8 cellular contexts compared by ENCODE assay signal in genomic region chr10:14653271-14654161, GRCh38.
DNase-seq lines count a peak whose midpoint lies in the region; ATAC-seq and TF ChIP-seq lines count a peak whose summit lies in the region.

No MANE protein-coding gene starts in this region.

- H3K4me3 ChIP-seq in MG63, result no peak overlapping the region
- H3K4me3 ChIP-seq in body of pancreas, result no peak overlapping the region
- H3K4me3 ChIP-seq in tibial artery, result no peak overlapping the region
- H3K4me3 ChIP-seq in dorsolateral prefrontal cortex, result no peak overlapping the region

- H3K4me1 ChIP-seq in body of pancreas, result peaks cover 32% of the 10 kb centered on the region
- H3K4me1 ChIP-seq in tibial artery, result peaks cover 6 to 52% (median 19%) of the 10 kb centered on the region in 4 donors

- no peak for TF ChIP-seq POLR2A in body of pancreas (IDR thresholded peaks at IDR 0.05)

- 8 to 13% methylated on average over 8 of the region's 8 CpGs for WGBS in body of pancreas, 2 donors

- H3K9me3 ChIP-seq in MG63 (no peaks in the 10 kb centered on the region), body of pancreas (no peaks in the 10 kb centered on the region), tibial artery (no peaks in the 10 kb centered on the region)

- ATAC-seq in body of pancreas (peak; percentile 92), left colon (peak; percentile 66), esophagus mucosa (no peak)

- H3K27me3 ChIP-seq in MG63, result no peaks in the 10 kb centered on the region
- H3K27me3 ChIP-seq in body of pancreas, result no peaks in the 10 kb centered on the region
- no peaks in the 10 kb centered on the region for H3K27me3 ChIP-seq in tibial artery
- no peaks in the 10 kb centered on the region for H3K27me3 ChIP-seq in dorsolateral prefrontal cortex

- intact Hi-C loops in body of pancreas (cut with DNase I) (no loop called here), left colon (cut with DNase I, micrococcal nuclease) (no loop called here), tibial artery (cut with DNase I; ENCODE audit: low total_unique reads) (loop anchor here (5.0 kb wide), 1 partner anchor 84 kb away; no protein-coding TSS in a partner anchor), dorsolateral prefrontal cortex (cut with DNase I) (no loop called here)

- peak overlapping the region; percentile 53 to 90 (median 84) for H3K27ac ChIP-seq in body of pancreas
- H3K27ac ChIP-seq in tibial artery, result peak overlapping the region; percentile 51 to 74
- peak overlapping the region in 12 of 59 donors; percentile 1 to 46 (median 19) for H3K27ac ChIP-seq in dorsolateral prefrontal cortex

- DNase-seq in ELR (ENCODE audit: low read depth) (peak; percentile 82), MG63 (peak; percentile 75), body of pancreas (peak; percentile 46 to 76 (median 68)), left colon (no peak), tibial artery (no peak), T-helper 9 cell (no peak), dorsolateral prefrontal cortex (no peak)

- H3K36me3 ChIP-seq in MG63 (no peaks in the 10 kb centered on the region), body of pancreas (replicated peaks in 1 of 2; ENCODE audit: insufficient read depth in 1 of 2, low read depth in 2 of 2) (no peaks in the 10 kb centered on the region), tibial artery (no peaks in the 10 kb centered on the region)

- TF ChIP-seq CTCF in body of pancreas (IDR thresholded peaks at IDR 0.05), result no peak
- no peak for TF ChIP-seq CTCF in tibial artery (IDR thresholded peaks at IDR 0.05)
- TF ChIP-seq CTCF in dorsolateral prefrontal cortex (IDR thresholded peaks at IDR 0.05 in 54 of 56, conservative IDR thresholded peaks at IDR 0.05 in 2 of 56; ENCODE audit: low read depth in 1 of 56, partially characterized antibody in 56 of 56), result no peak

Comparison
In these comparisons a context has a peak if more than half of its experiments do, and no peak if none do; other contexts are left out.
1. DNase-seq: peak in ELR (single experiment), MG63 (single experiment) and body of pancreas (4 of 4); none in left colon (0 of 2), tibial artery (0 of 2), T-helper 9 cell (single experiment) and dorsolateral prefrontal cortex (0 of 10).